In the genomic region with DNA sequence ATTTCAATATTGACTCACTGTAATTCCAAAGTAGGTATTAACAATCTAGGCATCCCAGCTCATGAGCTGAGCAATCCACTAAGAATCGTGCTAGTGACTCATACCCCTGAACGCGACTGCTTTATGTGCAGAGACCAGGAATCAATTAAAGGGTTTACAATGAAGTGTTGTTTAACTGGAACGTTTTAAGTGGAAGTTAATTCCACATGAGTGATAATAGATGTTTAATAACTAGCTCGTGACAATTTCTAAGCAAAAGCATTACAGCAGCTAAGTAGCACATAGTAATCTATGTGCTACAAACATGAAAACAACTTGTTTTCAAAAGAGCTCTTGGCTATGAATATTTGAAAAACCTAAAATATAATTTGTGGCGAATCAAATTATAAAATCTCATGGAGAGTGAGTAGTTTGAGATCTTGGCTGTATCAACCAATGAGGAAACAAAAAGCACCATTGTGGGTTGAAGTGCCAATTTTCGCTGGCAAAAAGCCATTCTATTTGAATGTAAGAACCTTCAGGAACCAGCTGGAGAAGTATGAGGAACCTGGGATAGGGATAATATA, we compare ENCODE assay signal across 9 cellular contexts. TPM values are rescaled to one million over a fixed set of nuclear protein-coding genes. Genes with fewer than 3 reads are reported as not detected.
DNase-seq lines count a peak whose midpoint lies in the region; ATAC-seq lines count a peak whose summit lies in the region.
"Had no signal": no experiment of that assay in that cellular context is flagged by ENCODE, and none has a peak within 500 bp of the region (broad histone marks: within the 10 kb centered on the region; RNA-seq: fewer than 3 reads in every experiment).

No MANE protein-coding gene starts in this region.

- H3K4me1 Mint-ChIP-seq in activated naive CD8-positive, alpha-beta T cell treated with anti-CD3 and anti-CD28 coated beads for 36 hours: peaks cover 3% of the 10 kb centered on the region

- no peak overlapping the region for H3K4me3 ChIP-seq in HAP-1
- H3K4me3 ChIP-seq in skeletal muscle cell (ENCODE audit: low read depth, low read length): peak overlapping the region; percentile 10

- no peaks in the 10 kb centered on the region for H3K36me3 Mint-ChIP-seq in activated naive CD8-positive, alpha-beta T cell treated with anti-CD3 and anti-CD28 coated beads for 36 hours

- H3K9me3 Mint-ChIP-seq in activated naive CD8-positive, alpha-beta T cell treated with anti-CD3 and anti-CD28 coated beads for 36 hours: no peaks in the 10 kb centered on the region

- in situ Hi-C loops in HAP-1 (cut with MboI; ENCODE audit: low sequenced_read_pairs): no loop called here

- H3K9me3 ChIP-seq in HAP-1: no peaks in the 10 kb centered on the region

- peaks cover 29% of the 10 kb centered on the region for H3K27me3 Mint-ChIP-seq in activated naive CD8-positive, alpha-beta T cell treated with anti-CD3 and anti-CD28 coated beads for 36 hours

- H3K4me3 Mint-ChIP-seq in activated naive CD8-positive, alpha-beta T cell treated with anti-CD3 and anti-CD28 coated beads for 36 hours: no peak overlapping the region

- no peak for ATAC-seq in HG03457 (IDR thresholded peaks at IDR 0.05; ENCODE audit: unreplicated experiment)

- H3K27me3 ChIP-seq in HAP-1 (ENCODE audit: low read depth): no peaks in the 10 kb centered on the region

- H3K27ac Mint-ChIP-seq in activated naive CD8-positive, alpha-beta T cell treated with anti-CD3 and anti-CD28 coated beads for 36 hours: no peak overlapping the region

- peak; percentile 52 to 75 for DNase-seq in HAP-1 (ENCODE audit: low spot score in 2 of 2)
- peak; percentile 84 for DNase-seq in NCI-H2227 treated with DMSO at 0.1 percent for 48 hours (lab: John Stamatoyannopoulos, UW)
- peak; percentile 84 for DNase-seq in dedifferentiated amniotic fluid mesenchymal stem cell (ENCODE audit: extremely low spot score)
- DNase-seq in skeletal muscle cell (ENCODE audit: low read depth): peak; percentile 51
- DNase-seq in hippocampal formation (lab: John Stamatoyannopoulos, UW): no peak
- no peak for DNase-seq in activated gamma-delta T cell (lab: John Stamatoyannopoulos, UW)
- DNase-seq in activated naive CD8-positive, alpha-beta T cell treated with anti-CD3 and anti-CD28 coated beads for 36 hours: no peak
- DNase-seq: stimulated activated CD4-positive, alpha-beta T cell treated with anti-CD3 and anti-CD28 coated beads, Interleukin-2, amount 100 ng/mL, for 24 hours had no signal

- peaks cover 9% of the 10 kb centered on the region for H3K4me1 ChIP-seq in HAP-1

- H3K36me3 ChIP-seq in HAP-1 (replicated peaks): no peaks in the 10 kb centered on the region

RNA-seq across cellular contexts. Expression of gene GJC1, which starts 9.4 kb away (rescaled TPM):
- 1 to 10 TPM; 6.9 to 7.8 TPM for total RNA-seq in activated naive CD8-positive, alpha-beta T cell treated with anti-CD3 and anti-CD28 coated beads for 36 hours

RNA-seq across cellular contexts. Expression of gene HIGD1B, which starts 27.0 kb away (rescaled TPM):
- total RNA-seq in activated naive CD8-positive, alpha-beta T cell treated with anti-CD3 and anti-CD28 coated beads for 36 hours: not detected

Comparison
In these comparisons a context has a peak if more than half of its experiments do, and no peak if none do; other contexts are left out.
1. DNase-seq: peak in HAP-1 (2 of 2), NCI-H2227 treated with DMSO at 0.1 percent for 48 hours (single experiment), dedifferentiated amniotic fluid mesenchymal stem cell (single experiment) and skeletal muscle cell (single experiment); none in hippocampal formation (0 of 2), activated gamma-delta T cell (single experiment) and activated naive CD8-positive, alpha-beta T cell treated with anti-CD3 and anti-CD28 coated beads for 36 hours (single experiment).